In the genomic region with DNA sequence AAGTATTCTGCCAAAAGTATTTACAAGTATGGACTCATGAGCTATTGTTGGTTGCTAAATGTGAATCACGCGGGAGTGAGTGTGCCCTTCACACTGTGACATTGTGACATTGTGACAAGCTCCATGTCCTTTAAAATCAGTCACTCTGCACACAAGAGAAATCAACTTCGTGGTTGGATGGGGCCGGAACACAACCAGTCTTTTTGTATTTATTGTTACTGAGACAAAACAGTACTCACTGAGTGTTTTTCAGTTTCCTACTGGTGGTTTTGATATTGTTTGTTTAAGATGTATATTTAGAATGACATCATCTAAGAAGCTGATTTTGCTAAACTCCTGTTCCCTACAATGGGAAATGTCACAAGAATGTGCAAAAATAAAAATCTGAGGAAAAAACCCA, we compare ENCODE assay signal across 1 cellular context.
TF ChIP-seq lines count a peak whose summit lies in the region.

No MANE protein-coding gene starts in this region.

TF ChIP-seq in GM12878, 131 proteins besides CTCF, POLR2A, EP300 and RAD21 (continued from another document):
- TF ChIP-seq PML (IDR thresholded peaks at IDR 0.05; ENCODE audit: low read length) = no peak
- TF ChIP-seq, protein P1, sequence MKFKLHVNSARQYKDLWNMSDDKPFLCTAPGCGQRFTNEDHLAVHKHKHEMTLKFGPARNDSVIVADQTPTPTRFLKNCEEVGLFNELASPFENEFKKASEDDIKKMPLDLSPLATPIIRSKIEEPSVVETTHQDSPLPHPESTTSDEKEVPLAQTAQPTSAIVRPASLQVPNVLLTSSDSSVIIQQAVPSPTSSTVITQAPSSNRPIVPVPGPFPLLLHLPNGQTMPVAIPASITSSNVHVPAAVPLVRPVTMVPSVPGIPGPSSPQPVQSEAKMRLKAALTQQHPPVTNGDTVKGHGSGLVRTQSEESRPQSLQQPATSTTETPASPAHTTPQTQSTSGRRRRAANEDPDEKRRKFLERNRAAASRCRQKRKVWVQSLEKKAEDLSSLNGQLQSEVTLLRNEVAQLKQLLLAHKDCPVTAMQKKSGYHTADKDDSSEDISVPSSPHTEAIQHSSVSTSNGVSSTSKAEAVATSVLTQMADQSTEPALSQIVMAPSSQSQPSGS (IDR thresholded peaks at IDR 0.05; ENCODE audit: low read length) = peak; percentile 91
